ENCODE assay signal across 8 cellular contexts in genomic region chr16:21723532-21723931, GRCh38. TPM values are rescaled to one million over a fixed set of nuclear protein-coding genes. Genes with fewer than 3 reads are reported as not detected.
"Had no signal": no experiment of that assay in that cellular context is flagged by ENCODE, and none has a peak within 500 bp of the region (broad histone marks: within the 10 kb centered on the region; RNA-seq: fewer than 3 reads in every experiment).

No MANE protein-coding gene starts in this region.

- H3K4me3 ChIP-seq: GM23338 had no signal

- H3K36me3 Mint-ChIP-seq: IgD-negative memory B cell had no signal

- H3K4me1 Mint-ChIP-seq: GM23338, H9 had no signal

- H3K4me3 Mint-ChIP-seq: GM23338, H9, IgD-negative memory B cell had no signal

- ATAC-seq: GM23338 had no signal

- H3K4me2 ChIP-seq: GM23338 had no signal

- H3K27ac Mint-ChIP-seq: GM23338, H9, IgD-negative memory B cell had no signal

- FAIRE-seq: H1, H54, HTR-8/SVneo had no signal

- H3K9me3 Mint-ChIP-seq: GM23338, H9 had no signal

- DNase-seq: H9, HCEC 1CT, KBM-7 had no signal

RNA-seq across cellular contexts. Expression of gene OTOA, which starts 59.8 kb away (rescaled TPM):
- polyA plus RNA-seq: IgD-negative memory B cell had no signal
